In genomic region chr14:64875350-64875749, GRCh38 we compare ENCODE assay signal across 1 cellular context.
TF ChIP-seq lines count a peak whose summit lies in the region.

No MANE protein-coding gene starts in this region.

TF ChIP-seq in K562, 482 proteins besides CTCF, POLR2A, EP300 and RAD21:
- no peak for TF ChIP-seq PYGO2 (tag; IDR thresholded peaks at IDR 0.05)
- TF ChIP-seq SIRT6 (IDR thresholded peaks at IDR 0.05; ENCODE audit: low read depth, low read length): no peak
- TF ChIP-seq CTBP1 (IDR thresholded peaks at IDR 0.05; ENCODE audit: borderline replicate concordance): peak; percentile 61; the same call in 1 of the 2 replicates
- TF ChIP-seq ARID1B (IDR thresholded peaks at IDR 0.05): peak; percentile 38
- peak; percentile 55 for TF ChIP-seq CBFA2T3 (IDR thresholded peaks at IDR 0.05)
- peak; percentile 18; the same call in 1 of the 2 replicates for TF ChIP-seq CBFA2T2 (conservative IDR thresholded peaks at IDR 0.05)
- no peak for TF ChIP-seq BACH1 (tag; IDR thresholded peaks at IDR 0.05)
- no peak for TF ChIP-seq TRIM24 (IDR thresholded peaks at IDR 0.05)
- no peak for TF ChIP-seq FOXA3 (CRISPR knock-in tag; conservative IDR thresholded peaks at IDR 0.05 in 1 of 2, IDR thresholded peaks at IDR 0.05 in 1 of 2)
- no peak for TF ChIP-seq GATA2 (CRISPR knock-in tag; IDR thresholded peaks at IDR 0.05)
- no peak for TF ChIP-seq MCM2 (IDR thresholded peaks at IDR 0.05; ENCODE audit: low read depth)
- peak; percentile 36; the same call in 1 of the 2 replicates for TF ChIP-seq DPF2 (IDR thresholded peaks at IDR 0.05)
- no peak for TF ChIP-seq PHB2 (IDR thresholded peaks at IDR 0.05; ENCODE audit: low read depth)
- TF ChIP-seq MCM3 (IDR thresholded peaks at IDR 0.05): no peak
- TF ChIP-seq SMARCB1 (IDR thresholded peaks at IDR 0.05; ENCODE audit: insufficient read length, low read depth): no peak
- TF ChIP-seq ZNF316 (IDR thresholded peaks at IDR 0.05): no peak
- TF ChIP-seq NR3C1 (CRISPR knock-in tag; IDR thresholded peaks at IDR 0.05): no peak
